In the genomic region with DNA sequence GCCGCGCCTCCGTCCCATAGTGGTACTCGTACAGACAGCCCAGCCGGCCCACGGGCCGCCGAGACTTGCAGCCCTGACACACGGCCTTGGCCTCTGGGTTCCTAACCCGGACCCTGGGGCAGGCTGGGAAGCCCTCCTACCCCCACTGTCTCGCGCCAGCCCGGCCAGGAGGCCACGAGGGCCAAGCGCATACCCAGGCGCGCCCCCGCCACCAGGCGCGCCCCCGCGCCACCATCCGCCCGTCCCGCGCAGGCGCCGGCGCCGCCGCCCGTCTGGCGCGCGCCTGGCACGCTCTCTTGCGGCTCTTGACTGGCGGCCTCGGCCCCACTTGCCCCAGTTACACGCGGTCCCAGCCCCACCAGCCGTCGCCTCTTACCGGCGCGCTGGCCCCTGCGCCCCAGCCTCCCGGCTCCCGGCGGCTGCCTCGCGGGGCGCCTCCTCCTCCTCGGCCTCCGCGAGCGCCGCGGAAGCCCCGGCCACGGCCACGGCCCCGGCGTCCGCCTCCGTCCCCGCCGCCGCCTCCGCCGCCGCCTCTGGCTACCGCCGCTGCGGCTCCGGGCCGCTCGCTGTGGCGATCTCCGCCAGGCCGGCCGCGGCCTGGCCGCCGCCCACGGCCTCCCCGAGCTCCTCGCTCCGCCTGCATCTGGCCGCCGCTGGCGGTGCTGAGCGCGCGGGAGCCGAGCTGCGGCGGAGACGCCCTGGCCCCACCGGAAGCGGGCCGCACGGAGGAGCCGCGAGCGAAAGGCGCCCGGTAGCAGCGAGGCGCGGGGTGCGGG, we compare ENCODE assay signal across 1 cellular context.
TF ChIP-seq lines count a peak whose summit lies in the region.

No MANE protein-coding gene starts in this region.

TF ChIP-seq in K562, 482 proteins besides CTCF, POLR2A, EP300 and RAD21 (continued from another document and continues in another):
- TF ChIP-seq, protein P1, sequence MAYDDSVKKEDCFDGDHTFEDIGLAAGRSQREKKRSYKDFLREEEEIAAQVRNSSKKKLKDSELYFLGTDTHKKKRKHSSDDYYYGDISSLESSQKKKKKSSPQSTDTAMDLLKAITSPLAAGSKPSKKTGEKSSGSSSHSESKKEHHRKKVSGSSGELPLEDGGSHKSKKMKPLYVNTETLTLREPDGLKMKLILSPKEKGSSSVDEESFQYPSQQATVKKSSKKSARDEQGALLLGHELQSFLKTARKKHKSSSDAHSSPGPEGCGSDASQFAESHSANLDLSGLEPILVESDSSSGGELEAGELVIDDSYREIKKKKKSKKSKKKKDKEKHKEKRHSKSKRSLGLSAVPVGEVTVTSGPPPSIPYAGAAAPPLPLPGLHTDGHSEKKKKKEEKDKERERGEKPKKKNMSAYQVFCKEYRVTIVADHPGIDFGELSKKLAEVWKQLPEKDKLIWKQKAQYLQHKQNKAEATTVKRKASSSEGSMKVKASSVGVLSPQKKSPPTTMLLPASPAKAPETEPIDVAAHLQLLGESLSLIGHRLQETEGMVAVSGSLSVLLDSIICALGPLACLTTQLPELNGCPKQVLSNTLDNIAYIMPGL (CRISPR knock-in tag; IDR thresholded peaks at IDR 0.05) = peak; percentile 89
- no peak for TF ChIP-seq KDM4B (IDR thresholded peaks at IDR 0.05; ENCODE audit: borderline replicate concordance in 2 of 2, low read depth in 1 of 2)
- no peak for TF ChIP-seq SMC3 (conservative IDR thresholded peaks at IDR 0.05; ENCODE audit: insufficient read depth, low read depth, low read length)
- TF ChIP-seq HEY1 (CRISPR knock-in tag; IDR thresholded peaks at IDR 0.05; ENCODE audit: borderline replicate concordance) = no peak
- no peak for TF ChIP-seq RHOXF2B (CRISPR knock-in tag; conservative IDR thresholded peaks at IDR 0.05)
- peak; percentile 16; the same call in 1 of the 2 replicates for TF ChIP-seq NR2C2 (CRISPR knock-in tag; IDR thresholded peaks at IDR 0.05)
- TF ChIP-seq NR2C2 (tag; IDR thresholded peaks at IDR 0.05) = peak; percentile 31; the same call in 1 of the 2 replicates
- TF ChIP-seq PHF20 (IDR thresholded peaks at IDR 0.05; ENCODE audit: partially characterized antibody) = no peak
- TF ChIP-seq MED1 (CRISPR knock-in tag; IDR thresholded peaks at IDR 0.05; ENCODE audit: borderline replicate concordance) = no peak
- no peak for TF ChIP-seq ZNF551 (CRISPR knock-in tag; IDR thresholded peaks at IDR 0.05)
- TF ChIP-seq, protein P2, sequence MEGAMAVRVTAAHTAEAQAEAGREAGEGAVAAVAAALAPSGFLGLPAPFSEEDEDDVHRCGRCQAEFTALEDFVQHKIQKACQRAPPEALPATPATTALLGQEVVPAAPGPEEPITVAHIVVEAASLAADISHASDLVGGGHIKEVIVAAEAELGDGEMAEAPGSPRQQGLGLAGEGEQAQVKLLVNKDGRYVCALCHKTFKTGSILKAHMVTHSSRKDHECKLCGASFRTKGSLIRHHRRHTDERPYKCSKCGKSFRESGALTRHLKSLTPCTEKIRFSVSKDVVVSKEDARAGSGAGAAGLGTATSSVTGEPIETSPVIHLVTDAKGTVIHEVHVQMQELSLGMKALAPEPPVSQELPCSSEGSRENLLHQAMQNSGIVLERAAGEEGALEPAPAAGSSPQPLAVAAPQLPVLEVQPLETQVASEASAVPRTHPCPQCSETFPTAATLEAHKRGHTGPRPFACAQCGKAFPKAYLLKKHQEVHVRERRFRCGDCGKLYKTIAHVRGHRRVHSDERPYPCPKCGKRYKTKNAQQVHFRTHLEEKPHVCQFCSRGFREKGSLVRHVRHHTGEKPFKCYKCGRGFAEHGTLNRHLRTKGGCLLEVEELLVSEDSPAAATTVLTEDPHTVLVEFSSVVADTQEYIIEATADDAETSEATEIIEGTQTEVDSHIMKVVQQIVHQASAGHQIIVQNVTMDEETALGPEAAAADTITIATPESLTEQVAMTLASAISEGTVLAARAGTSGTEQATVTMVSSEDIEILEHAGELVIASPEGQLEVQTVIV (CRISPR knock-in tag; IDR thresholded peaks at IDR 0.05; ENCODE audit: borderline replicate concordance) = no peak
- TF ChIP-seq ZNF780A (CRISPR knock-in tag; IDR thresholded peaks at IDR 0.05) = no peak
- TF ChIP-seq ZBTB17 (CRISPR knock-in tag; IDR thresholded peaks at IDR 0.05) = no peak
- TF ChIP-seq MYC (IDR thresholded peaks at IDR 0.05; ENCODE audit: low read depth, low read length) = peak; percentile 80
- no peak for TF ChIP-seq MYC (CRISPR knock-in tag; IDR thresholded peaks at IDR 0.05; ENCODE audit: borderline replicate concordance, low read depth)
- TF ChIP-seq POLR2G (IDR thresholded peaks at IDR 0.05; ENCODE audit: low read depth, low read length) = peak; percentile 89
- TF ChIP-seq TBP (optimal IDR thresholded peaks at IDR 0.05; ENCODE audit: low read depth, low read length) = peak; percentile 24
- TF ChIP-seq, protein P3, sequence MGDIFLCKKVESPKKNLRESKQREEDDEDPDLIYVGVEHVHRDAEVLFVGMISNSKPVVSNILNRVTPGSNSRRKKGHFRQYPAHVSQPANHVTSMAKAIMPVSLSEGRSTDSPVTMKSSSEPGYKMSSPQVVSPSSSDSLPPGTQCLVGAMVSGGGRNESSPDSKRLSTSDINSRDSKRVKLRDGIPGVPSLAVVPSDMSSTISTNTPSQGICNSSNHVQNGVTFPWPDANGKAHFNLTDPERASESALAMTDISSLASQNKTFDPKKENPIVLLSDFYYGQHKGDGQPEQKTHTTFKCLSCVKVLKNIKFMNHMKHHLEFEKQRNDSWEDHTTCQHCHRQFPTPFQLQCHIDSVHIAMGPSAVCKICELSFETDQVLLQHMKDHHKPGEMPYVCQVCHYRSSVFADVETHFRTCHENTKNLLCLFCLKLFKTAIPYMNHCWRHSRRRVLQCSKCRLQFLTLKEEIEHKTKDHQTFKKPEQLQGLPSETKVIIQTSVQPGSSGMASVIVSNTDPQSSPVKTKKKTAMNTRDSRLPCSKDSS (IDR thresholded peaks at IDR 0.05; ENCODE audit: low read depth, partially characterized antibody) = no peak
- no peak for TF ChIP-seq MIER1 (IDR thresholded peaks at IDR 0.05; ENCODE audit: low read depth)
- 0 out of 2 replicates have a peak, but pooled peaks have one; percentile 33 for TF ChIP-seq CBX1 (IDR thresholded peaks at IDR 0.05; ENCODE audit: low read depth)
- TF ChIP-seq, protein P4, sequence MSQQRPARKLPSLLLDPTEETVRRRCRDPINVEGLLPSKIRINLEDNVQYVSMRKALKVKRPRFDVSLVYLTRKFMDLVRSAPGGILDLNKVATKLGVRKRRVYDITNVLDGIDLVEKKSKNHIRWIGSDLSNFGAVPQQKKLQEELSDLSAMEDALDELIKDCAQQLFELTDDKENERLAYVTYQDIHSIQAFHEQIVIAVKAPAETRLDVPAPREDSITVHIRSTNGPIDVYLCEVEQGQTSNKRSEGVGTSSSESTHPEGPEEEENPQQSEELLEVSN (IDR thresholded peaks at IDR 0.05; ENCODE audit: borderline replicate concordance in 1 of 2, extremely low read depth in 1 of 2, insufficient read depth in 1 of 2, insufficient read length in 1 of 2, low read depth in 1 of 2, low read length in 1 of 2, poor library complexity in 1 of 2, severe bottlenecking in 1 of 2) = peak; percentile 89 to 96
- TF ChIP-seq, protein P5, sequence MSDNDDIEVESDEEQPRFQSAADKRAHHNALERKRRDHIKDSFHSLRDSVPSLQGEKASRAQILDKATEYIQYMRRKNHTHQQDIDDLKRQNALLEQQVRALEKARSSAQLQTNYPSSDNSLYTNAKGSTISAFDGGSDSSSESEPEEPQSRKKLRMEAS (CRISPR knock-in tag; IDR thresholded peaks at IDR 0.05) = peak; percentile 91
- TF ChIP-seq ZNF253 (CRISPR knock-in tag; conservative IDR thresholded peaks at IDR 0.05) = no peak
- TF ChIP-seq, protein P6, sequence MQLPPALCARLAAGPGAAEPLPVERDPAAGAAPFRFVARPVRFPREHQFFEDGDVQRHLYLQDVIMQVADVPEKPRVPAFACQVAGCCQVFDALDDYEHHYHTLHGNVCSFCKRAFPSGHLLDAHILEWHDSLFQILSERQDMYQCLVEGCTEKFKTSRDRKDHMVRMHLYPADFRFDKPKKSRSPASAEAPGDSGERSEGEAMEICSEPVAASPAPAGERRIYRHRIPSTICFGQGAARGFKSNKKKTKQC (CRISPR knock-in tag; IDR thresholded peaks at IDR 0.05) = peak; percentile 50; the same call in 1 of the 2 replicates
- TF ChIP-seq, protein P7, sequence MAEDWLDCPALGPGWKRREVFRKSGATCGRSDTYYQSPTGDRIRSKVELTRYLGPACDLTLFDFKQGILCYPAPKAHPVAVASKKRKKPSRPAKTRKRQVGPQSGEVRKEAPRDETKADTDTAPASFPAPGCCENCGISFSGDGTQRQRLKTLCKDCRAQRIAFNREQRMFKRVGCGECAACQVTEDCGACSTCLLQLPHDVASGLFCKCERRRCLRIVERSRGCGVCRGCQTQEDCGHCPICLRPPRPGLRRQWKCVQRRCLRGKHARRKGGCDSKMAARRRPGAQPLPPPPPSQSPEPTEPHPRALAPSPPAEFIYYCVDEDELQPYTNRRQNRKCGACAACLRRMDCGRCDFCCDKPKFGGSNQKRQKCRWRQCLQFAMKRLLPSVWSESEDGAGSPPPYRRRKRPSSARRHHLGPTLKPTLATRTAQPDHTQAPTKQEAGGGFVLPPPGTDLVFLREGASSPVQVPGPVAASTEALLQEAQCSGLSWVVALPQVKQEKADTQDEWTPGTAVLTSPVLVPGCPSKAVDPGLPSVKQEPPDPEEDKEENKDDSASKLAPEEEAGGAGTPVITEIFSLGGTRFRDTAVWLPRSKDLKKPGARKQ (CRISPR knock-in tag; IDR thresholded peaks at IDR 0.05) = no peak
- TF ChIP-seq, protein P8, sequence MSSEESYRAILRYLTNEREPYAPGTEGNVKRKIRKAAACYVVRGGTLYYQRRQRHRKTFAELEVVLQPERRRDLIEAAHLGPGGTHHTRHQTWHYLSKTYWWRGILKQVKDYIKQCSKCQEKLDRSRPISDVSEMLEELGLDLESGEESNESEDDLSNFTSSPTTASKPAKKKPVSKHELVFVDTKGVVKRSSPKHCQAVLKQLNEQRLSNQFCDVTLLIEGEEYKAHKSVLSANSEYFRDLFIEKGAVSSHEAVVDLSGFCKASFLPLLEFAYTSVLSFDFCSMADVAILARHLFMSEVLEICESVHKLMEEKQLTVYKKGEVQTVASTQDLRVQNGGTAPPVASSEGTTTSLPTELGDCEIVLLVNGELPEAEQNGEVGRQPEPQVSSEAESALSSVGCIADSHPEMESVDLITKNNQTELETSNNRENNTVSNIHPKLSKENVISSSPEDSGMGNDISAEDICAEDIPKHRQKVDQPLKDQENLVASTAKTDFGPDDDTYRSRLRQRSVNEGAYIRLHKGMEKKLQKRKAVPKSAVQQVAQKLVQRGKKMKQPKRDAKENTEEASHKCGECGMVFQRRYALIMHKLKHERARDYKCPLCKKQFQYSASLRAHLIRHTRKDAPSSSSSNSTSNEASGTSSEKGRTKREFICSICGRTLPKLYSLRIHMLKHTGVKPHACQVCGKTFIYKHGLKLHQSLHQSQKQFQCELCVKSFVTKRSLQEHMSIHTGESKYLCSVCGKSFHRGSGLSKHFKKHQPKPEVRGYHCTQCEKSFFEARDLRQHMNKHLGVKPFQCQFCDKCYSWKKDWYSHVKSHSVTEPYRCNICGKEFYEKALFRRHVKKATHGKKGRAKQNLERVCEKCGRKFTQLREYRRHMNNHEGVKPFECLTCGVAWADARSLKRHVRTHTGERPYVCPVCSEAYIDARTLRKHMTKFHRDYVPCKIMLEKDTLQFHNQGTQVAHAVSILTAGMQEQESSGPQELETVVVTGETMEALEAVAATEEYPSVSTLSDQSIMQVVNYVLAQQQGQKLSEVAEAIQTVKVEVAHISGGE (CRISPR knock-in tag; IDR thresholded peaks at IDR 0.05) = peak in 1 of 3 experiments; percentile 50; a peak in 1 of 6 replicates
- TF ChIP-seq, protein P9, sequence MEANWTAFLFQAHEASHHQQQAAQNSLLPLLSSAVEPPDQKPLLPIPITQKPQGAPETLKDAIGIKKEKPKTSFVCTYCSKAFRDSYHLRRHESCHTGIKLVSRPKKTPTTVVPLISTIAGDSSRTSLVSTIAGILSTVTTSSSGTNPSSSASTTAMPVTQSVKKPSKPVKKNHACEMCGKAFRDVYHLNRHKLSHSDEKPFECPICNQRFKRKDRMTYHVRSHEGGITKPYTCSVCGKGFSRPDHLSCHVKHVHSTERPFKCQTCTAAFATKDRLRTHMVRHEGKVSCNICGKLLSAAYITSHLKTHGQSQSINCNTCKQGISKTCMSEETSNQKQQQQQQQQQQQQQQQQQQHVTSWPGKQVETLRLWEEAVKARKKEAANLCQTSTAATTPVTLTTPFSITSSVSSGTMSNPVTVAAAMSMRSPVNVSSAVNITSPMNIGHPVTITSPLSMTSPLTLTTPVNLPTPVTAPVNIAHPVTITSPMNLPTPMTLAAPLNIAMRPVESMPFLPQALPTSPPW (CRISPR knock-in tag; IDR thresholded peaks at IDR 0.05) = peak; percentile 43
- TF ChIP-seq, protein P10, sequence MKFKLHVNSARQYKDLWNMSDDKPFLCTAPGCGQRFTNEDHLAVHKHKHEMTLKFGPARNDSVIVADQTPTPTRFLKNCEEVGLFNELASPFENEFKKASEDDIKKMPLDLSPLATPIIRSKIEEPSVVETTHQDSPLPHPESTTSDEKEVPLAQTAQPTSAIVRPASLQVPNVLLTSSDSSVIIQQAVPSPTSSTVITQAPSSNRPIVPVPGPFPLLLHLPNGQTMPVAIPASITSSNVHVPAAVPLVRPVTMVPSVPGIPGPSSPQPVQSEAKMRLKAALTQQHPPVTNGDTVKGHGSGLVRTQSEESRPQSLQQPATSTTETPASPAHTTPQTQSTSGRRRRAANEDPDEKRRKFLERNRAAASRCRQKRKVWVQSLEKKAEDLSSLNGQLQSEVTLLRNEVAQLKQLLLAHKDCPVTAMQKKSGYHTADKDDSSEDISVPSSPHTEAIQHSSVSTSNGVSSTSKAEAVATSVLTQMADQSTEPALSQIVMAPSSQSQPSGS (CRISPR knock-in tag; IDR thresholded peaks at IDR 0.05) = peak; percentile 74
